In the genomic region with DNA sequence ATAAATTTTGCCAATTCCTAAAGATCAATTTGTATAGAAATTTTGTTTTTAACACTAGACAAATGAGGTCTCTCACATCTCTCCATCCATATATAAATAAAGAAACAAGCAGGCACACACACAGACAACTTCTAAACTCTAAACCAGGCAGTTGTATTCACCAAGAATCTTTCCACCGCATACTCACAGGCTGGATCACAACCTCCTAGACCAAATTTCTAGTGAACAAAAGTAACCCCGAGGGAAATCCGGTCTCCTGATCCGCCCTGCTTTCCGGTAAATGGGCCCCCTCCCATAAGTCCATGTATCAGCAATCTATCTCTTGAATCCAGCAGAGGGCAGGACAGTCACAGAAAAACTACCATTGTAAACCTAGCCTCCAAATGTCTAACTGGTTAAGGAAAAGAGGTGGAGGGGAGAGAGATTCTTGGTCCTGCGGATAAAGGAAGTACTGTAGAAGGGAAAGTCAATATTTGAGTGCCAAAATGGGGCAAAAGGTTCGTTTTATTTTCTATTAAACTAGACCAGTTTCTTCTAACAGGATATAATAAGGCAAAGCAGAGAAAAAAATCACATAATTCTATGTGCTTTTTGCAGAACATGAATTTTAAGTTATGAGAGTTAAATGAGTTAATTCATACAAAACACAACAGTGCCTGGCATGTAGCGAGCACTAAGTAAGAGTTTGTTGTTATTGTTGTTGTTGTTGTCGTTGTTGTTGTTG, we compare ENCODE assay signal across 8 cellular contexts. TPM values are rescaled to one million over a fixed set of nuclear protein-coding genes. Genes with fewer than 3 reads are reported as not detected.
A peak's percentile ranks its signal among the peaks of the same experiment; 100 is the strongest.
DNase-seq lines count a peak whose midpoint lies in the region; ATAC-seq and TF ChIP-seq lines count a peak whose summit lies in the region.

No MANE protein-coding gene starts in this region.

- H3K27ac ChIP-seq in coronary artery: peak overlapping the region in 1 of 2 donors; percentile 30

- ATAC-seq in HG03135 (IDR thresholded peaks at IDR 0.05; ENCODE audit: unreplicated experiment) (peak; percentile 38), left lobe of liver (peak; percentile 65)
- ATAC-seq in activated CD4-positive, CD25-positive, alpha-beta regulatory T cell treated with anti-CD3 and anti-CD28 coated beads, Interleukin-2, amount 50 U/mL, for 24 hours: peak; percentile 41 to 47

- TF ChIP-seq CTCF in GM12873 (IDR thresholded peaks at IDR 0.05; ENCODE audit: insufficient read depth, low read depth, low read length, missing control alignments): peak; percentile 66
- peak; percentile 48 for TF ChIP-seq CTCF in coronary artery (IDR thresholded peaks at IDR 0.05)

- DNase-seq in NCI-H345 treated with DMSO at 0.1 percent for 48 hours (lab: John Stamatoyannopoulos, UW; ENCODE audit: unreplicated experiment) (peak; percentile 86), coronary artery (ENCODE audit: low spot score) (no peak), left lobe of liver (ENCODE audit: low spot score) (peak; percentile 57)
- peak; percentile 33 to 43 for DNase-seq in stimulated activated CD4-positive, alpha-beta T cell treated with anti-CD3 and anti-CD28 coated beads, Interleukin-2, amount 100 ng/mL, for 48 hours
- no peak for DNase-seq in NK-92 treated with Interleukin-12 subunit alpha and Interleukin-12 subunit beta, amount 100 ng/mL, for 24 hours (lab: John Stamatoyannopoulos, UW)

- no peak overlapping the region for H3K4me3 ChIP-seq in coronary artery

RNA-seq across cellular contexts. Expression of a gene that starts 4.8 kb away (rescaled TPM):
- total RNA-seq in left lobe of liver: 7.0 TPM

RNA-seq across cellular contexts. Expression of a gene that starts 56.2 kb away (rescaled TPM):
- 56.8 TPM for total RNA-seq in left lobe of liver

Comparison
In these comparisons a context has a peak if more than half of its experiments do, and no peak if none do; other contexts are left out.
1. DNase-seq: peak in NCI-H345 treated with DMSO at 0.1 percent for 48 hours (single experiment), left lobe of liver (single experiment) and stimulated activated CD4-positive, alpha-beta T cell treated with anti-CD3 and anti-CD28 coated beads, Interleukin-2, amount 100 ng/mL, for 48 hours (2 of 2); none in coronary artery (single experiment) and NK-92 treated with Interleukin-12 subunit alpha and Interleukin-12 subunit beta, amount 100 ng/mL, for 24 hours (single experiment).
2. Peak in every context shown above with its lines, with median percentiles within 50 percentile points of each other: ATAC-seq.